ENCODE assay signal across 11 cellular contexts in genomic region chr17:64536913-64537312, GRCh38.
"Had no signal": no experiment of that assay in that cellular context is flagged by ENCODE, and none has a peak within 500 bp of the region (broad histone marks: within the 10 kb centered on the region; RNA-seq: fewer than 3 reads in every experiment).

No MANE protein-coding gene starts in this region.

- H3K4me3 ChIP-seq: body of pancreas had no signal

- DNase-seq: activated CD4-positive, alpha-beta T cell treated with anti-CD3 and anti-CD28 coated beads for 4 hours; activated CD8-positive, alpha-beta memory T cell treated with anti-CD3 and anti-CD28 coated beads for 24 hours; activated CD8-positive, alpha-beta memory T cell treated with anti-CD3 and anti-CD28 coated beads, Interleukin-2, amount 50 U/mL, for 48 hours; activated naive CD4-positive, alpha-beta T cell treated with anti-CD3 and anti-CD28 coated beads, Interleukin-2, amount 10 ng/mL, durations not matched to agents 7 days and 5 days; amniotic stem cell; body of pancreas; stimulated activated naive CD4-positive, alpha-beta T cell had no signal

- H3K4me3 Mint-ChIP-seq: activated naive CD4-positive, alpha-beta T cell treated with anti-CD3 and anti-CD28 coated beads, Interleukin-2, amount 10 ng/mL, durations not matched to agents 7 days and 5 days; natural killer cell treated with Interleukin-12 subunit alpha and Interleukin-12 subunit beta and Interleukin-15 and Interleukin-18, amount 100 ng/mL, for 72 hours; T-helper 2 cell treated with Interferon-gamma antibody and Interleukin-4, amounts not matched to agents 5 μg/mL and 100 μg/mL, for 36 hours; WTC11 had no signal

- ATAC-seq: body of pancreas; natural killer cell treated with Interleukin-12 subunit alpha and Interleukin-12 subunit beta and Interleukin-15 and Interleukin-18, amount 100 ng/mL, for 72 hours; WTC11 had no signal

- H3K27me3 ChIP-seq: body of pancreas had no signal

- H3K27ac ChIP-seq: body of pancreas, parathyroid adenoma had no signal

- H3K9me3 Mint-ChIP-seq: activated naive CD4-positive, alpha-beta T cell treated with anti-CD3 and anti-CD28 coated beads, Interleukin-2, amount 10 ng/mL, durations not matched to agents 7 days and 5 days; natural killer cell treated with Interleukin-12 subunit alpha and Interleukin-12 subunit beta and Interleukin-15 and Interleukin-18, amount 100 ng/mL, for 72 hours; T-helper 2 cell treated with Interferon-gamma antibody and Interleukin-4, amounts not matched to agents 5 μg/mL and 100 μg/mL, for 36 hours; WTC11 had no signal

- H3K9me3 ChIP-seq: body of pancreas had no signal

- H3K27ac Mint-ChIP-seq: activated naive CD4-positive, alpha-beta T cell treated with anti-CD3 and anti-CD28 coated beads, Interleukin-2, amount 10 ng/mL, durations not matched to agents 7 days and 5 days; T-helper 2 cell treated with Interferon-gamma antibody and Interleukin-4, amounts not matched to agents 5 μg/mL and 100 μg/mL, for 36 hours; WTC11 had no signal

- H3K4me1 Mint-ChIP-seq: activated naive CD4-positive, alpha-beta T cell treated with anti-CD3 and anti-CD28 coated beads, Interleukin-2, amount 10 ng/mL, durations not matched to agents 7 days and 5 days; WTC11 had no signal

- H3K4me1 ChIP-seq: body of pancreas, parathyroid adenoma had no signal

- H3K27me3 Mint-ChIP-seq: activated naive CD4-positive, alpha-beta T cell treated with anti-CD3 and anti-CD28 coated beads, Interleukin-2, amount 10 ng/mL, durations not matched to agents 7 days and 5 days; natural killer cell treated with Interleukin-12 subunit alpha and Interleukin-12 subunit beta and Interleukin-15 and Interleukin-18, amount 100 ng/mL, for 72 hours had no signal
